ENCODE assay signal across 8 cellular contexts in genomic region chr4:102345795-102346100, GRCh38. TPM values are rescaled to one million over a fixed set of nuclear protein-coding genes. Genes with fewer than 3 reads are reported as not detected.
DNase-seq lines count a peak whose midpoint lies in the region; ATAC-seq and TF ChIP-seq lines count a peak whose summit lies in the region.

No MANE protein-coding gene starts in this region.

- DNase-seq in GM13977 (ENCODE audit: low spot score), result peak; percentile 20
- peak; percentile 71 for DNase-seq in SKM-1 treated with dmso at 0.1 percent for 144 hours (lab: John Stamatoyannopoulos, UW; ENCODE audit: unreplicated experiment)
- DNase-seq in fibroblast of mammary gland (ENCODE audit: low read depth), result no peak
- DNase-seq in prostate gland (ENCODE audit: low spot score), result peak; percentile 6
- no peak for DNase-seq in midbrain (lab: John Stamatoyannopoulos, UW)
- no peak for DNase-seq in stimulated activated CD4-positive, alpha-beta T cell treated with anti-CD3 and anti-CD28 coated beads, Interleukin-2, amount 100 ng/mL, for 48 hours

- WGBS in prostate gland, result 19% methylated on average over 5 of the region's 5 CpGs

- no peaks in the 10 kb centered on the region for H3K9me3 ChIP-seq in prostate gland

- ATAC-seq in GM18517 (IDR thresholded peaks at IDR 0.05; ENCODE audit: unreplicated experiment), result no peak
- ATAC-seq in HG02798 (IDR thresholded peaks at IDR 0.05; ENCODE audit: poor library complexity, unreplicated experiment), result no peak

- TF ChIP-seq POLR2A in prostate gland (IDR thresholded peaks at IDR 0.05), result no peak

- H3K4me3 ChIP-seq in fibroblast of mammary gland (ENCODE audit: control insufficient read depth, low read depth, low read length), result peak overlapping the region; percentile 81
- peak overlapping the region; percentile 51 to 65 for H3K4me3 ChIP-seq in prostate gland

- H3K27me3 ChIP-seq in prostate gland (replicated peaks; ENCODE audit: insufficient read depth), result no peaks in the 10 kb centered on the region

- no peaks in the 10 kb centered on the region for H3K36me3 ChIP-seq in prostate gland

- H3K27ac ChIP-seq in prostate gland, result peak overlapping the region in 1 of 2 donors; percentile 50

- no peaks in the 10 kb centered on the region for H3K4me1 ChIP-seq in prostate gland (replicated peaks)

- intact Hi-C loops in prostate gland (cut with DNase I), result loop anchor here (2.0 to 10.0 kb wide), 3 partner anchors 87 to 749 kb away; partner anchors contain the start of genes BDH2 and SLC9B1

- in situ Hi-C loops in GM13977 (cut with MboI; ENCODE audit: low pct_unique_long_range_greater_than_20kb, low sequenced_read_pairs, unreplicated experiment), result no loop called here

- TF ChIP-seq CTCF in GM13977 (IDR thresholded peaks at IDR 0.05; ENCODE audit: extremely low read depth, insufficient read depth, missing control alignments) (no peak), fibroblast of mammary gland (conservative IDR thresholded peaks at IDR 0.05; ENCODE audit: control insufficient read depth, insufficient read depth, low read depth, low read length) (no peak), prostate gland (IDR thresholded peaks at IDR 0.05) (peak in 1 of 4 experiments; percentile 1)

RNA-seq across cellular contexts. Expression of gene SLC39A8, which starts 0.5 kb away (rescaled TPM):
- total RNA-seq in prostate gland, result 10 to 100 TPM; 11.1 to 19.2 TPM

Comparison
In these comparisons a context has a peak if more than half of its experiments do, and no peak if none do; other contexts are left out.
1. DNase-seq: peak in GM13977 (single experiment), SKM-1 treated with dmso at 0.1 percent for 144 hours (single experiment) and prostate gland (single experiment); none in fibroblast of mammary gland (single experiment), midbrain (single experiment) and stimulated activated CD4-positive, alpha-beta T cell treated with anti-CD3 and anti-CD28 coated beads, Interleukin-2, amount 100 ng/mL, for 48 hours (0 of 2).